In the genomic region with DNA sequence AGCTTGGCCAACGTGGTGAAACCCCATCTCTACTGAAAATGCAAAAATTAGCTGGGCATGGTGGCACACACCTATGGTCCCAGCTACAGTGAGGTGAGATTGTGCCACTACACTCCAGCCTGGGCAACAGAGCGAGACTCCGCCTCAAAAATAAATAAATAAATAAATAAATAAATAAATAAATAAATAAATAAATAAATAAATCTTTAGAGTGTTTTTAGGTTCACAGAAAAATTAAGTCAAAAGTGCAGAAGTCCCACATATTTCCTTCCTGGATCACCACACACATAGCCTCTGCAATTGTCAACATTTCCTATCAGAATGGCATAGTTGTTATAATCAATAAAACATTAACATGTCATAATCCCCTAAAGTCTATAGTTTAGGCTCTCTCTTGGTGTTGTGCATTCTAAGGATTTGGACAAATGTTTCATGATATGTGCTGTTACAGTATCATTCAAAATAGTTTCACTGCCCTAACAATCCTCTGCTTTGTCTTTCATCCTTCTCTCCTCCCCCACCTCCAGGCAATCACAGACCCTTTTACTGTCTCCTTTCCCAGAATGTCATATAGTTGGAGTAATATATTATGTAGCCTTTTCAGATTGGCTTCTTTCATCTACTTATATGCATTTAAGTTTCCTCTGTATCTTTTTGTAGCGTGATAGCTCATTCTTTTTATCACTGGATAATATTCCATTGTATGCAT, we compare ENCODE assay signal across 1 cellular context.
TF ChIP-seq lines count a peak whose summit lies in the region.

No MANE protein-coding gene starts in this region.

TF ChIP-seq in HepG2, 621 proteins besides CTCF, POLR2A, EP300 and RAD21:
- TF ChIP-seq, protein P1, sequence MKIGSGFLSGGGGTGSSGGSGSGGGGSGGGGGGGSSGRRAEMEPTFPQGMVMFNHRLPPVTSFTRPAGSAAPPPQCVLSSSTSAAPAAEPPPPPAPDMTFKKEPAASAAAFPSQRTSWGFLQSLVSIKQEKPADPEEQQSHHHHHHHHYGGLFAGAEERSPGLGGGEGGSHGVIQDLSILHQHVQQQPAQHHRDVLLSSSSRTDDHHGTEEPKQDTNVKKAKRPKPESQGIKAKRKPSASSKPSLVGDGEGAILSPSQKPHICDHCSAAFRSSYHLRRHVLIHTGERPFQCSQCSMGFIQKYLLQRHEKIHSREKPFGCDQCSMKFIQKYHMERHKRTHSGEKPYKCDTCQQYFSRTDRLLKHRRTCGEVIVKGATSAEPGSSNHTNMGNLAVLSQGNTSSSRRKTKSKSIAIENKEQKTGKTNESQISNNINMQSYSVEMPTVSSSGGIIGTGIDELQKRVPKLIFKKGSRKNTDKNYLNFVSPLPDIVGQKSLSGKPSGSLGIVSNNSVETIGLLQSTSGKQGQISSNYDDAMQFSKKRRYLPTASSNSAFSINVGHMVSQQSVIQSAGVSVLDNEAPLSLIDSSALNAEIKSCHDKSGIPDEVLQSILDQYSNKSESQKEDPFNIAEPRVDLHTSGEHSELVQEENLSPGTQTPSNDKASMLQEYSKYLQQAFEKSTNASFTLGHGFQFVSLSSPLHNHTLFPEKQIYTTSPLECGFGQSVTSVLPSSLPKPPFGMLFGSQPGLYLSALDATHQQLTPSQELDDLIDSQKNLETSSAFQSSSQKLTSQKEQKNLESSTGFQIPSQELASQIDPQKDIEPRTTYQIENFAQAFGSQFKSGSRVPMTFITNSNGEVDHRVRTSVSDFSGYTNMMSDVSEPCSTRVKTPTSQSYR (CRISPR knock-in tag; IDR thresholded peaks at IDR 0.05; ENCODE audit: borderline replicate concordance): peak; percentile 52; the same call in 1 of the 2 replicates
- no peak for TF ChIP-seq ZBTB7B (CRISPR knock-in tag; IDR thresholded peaks at IDR 0.05)
